Comparison of ENCODE assay signal across 8 cellular contexts in genomic region chr13:39036212-39036611, GRCh38. TPM values are rescaled to one million over a fixed set of nuclear protein-coding genes. Genes with fewer than 3 reads are reported as not detected.
DNase-seq lines count a peak whose midpoint lies in the region; ATAC-seq and TF ChIP-seq lines count a peak whose summit lies in the region.

No MANE protein-coding gene starts in this region.

- H4K20me1 ChIP-seq in BLaER1 treated with 17β-estradiol and CSF1 and Interleukin-3, amounts not matched to agents 10 nM and 100 nM: peaks cover 37 to 64% (median 55%) of the 10 kb centered on the region in 11 experiments; a peak in 20 of 22 replicates
- peaks cover 46% of the 10 kb centered on the region for H4K20me1 ChIP-seq in smooth muscle cell (ENCODE audit: low read depth)

- peak overlapping the region; percentile 84 to 95 (median 90); a peak in 21 of 22 replicates for H3K27ac ChIP-seq in BLaER1 treated with 17β-estradiol and CSF1 and Interleukin-3, amounts not matched to agents 10 nM and 100 nM
- H3K27ac ChIP-seq in right cardiac atrium (ENCODE audit: low read length) (no peak overlapping the region), smooth muscle cell (ENCODE audit: low read depth) (no peak overlapping the region)

- WGBS in right cardiac atrium: 1% methylated on average over 9 of the region's 9 CpGs
- 4% methylated on average over 9 of the region's 9 CpGs for WGBS in smooth muscle cell (ENCODE audit: low lambda C conversion rate)

- POLR2A ChIA-PET in activated CD4-positive, alpha-beta T cell treated with anti-CD3 and anti-CD28 coated beads, Interleukin-2, amount 10 ng/mL, durations not matched to agents 7 days and 5 days (lab: Charles Lee): no interaction called here

- H3K27me3 ChIP-seq in BLaER1 treated with 17β-estradiol and CSF1 and Interleukin-3, amounts not matched to agents 10 nM and 100 nM: no peaks in the 10 kb centered on the region
- no peaks in the 10 kb centered on the region for H3K27me3 ChIP-seq in right cardiac atrium (ENCODE audit: control insufficient read depth, insufficient read depth)
- no peaks in the 10 kb centered on the region for H3K27me3 ChIP-seq in smooth muscle cell (ENCODE audit: low read depth)

- peak overlapping the region; percentile 91 to 100 (median 98) for H3K4me3 ChIP-seq in BLaER1 treated with 17β-estradiol and CSF1 and Interleukin-3, amounts not matched to agents 10 nM and 100 nM
- H3K4me3 ChIP-seq in right cardiac atrium (ENCODE audit: low read length): peak overlapping the region; percentile 93
- peak overlapping the region; percentile 87 for H3K4me3 ChIP-seq in smooth muscle cell

- peaks cover 51% of the 10 kb centered on the region for H3K4me1 Mint-ChIP-seq in activated CD4-positive, alpha-beta T cell treated with anti-CD3 and anti-CD28 coated beads, Interleukin-2, amount 10 ng/mL, durations not matched to agents 7 days and 5 days

- peaks cover 69% of the 10 kb centered on the region for H3K79me2 ChIP-seq in smooth muscle cell (ENCODE audit: low read depth)

- peak overlapping the region; percentile 79 to 95 (median 92) for H3K4me2 ChIP-seq in BLaER1 treated with 17β-estradiol and CSF1 and Interleukin-3, amounts not matched to agents 10 nM and 100 nM
- H3K4me2 ChIP-seq in smooth muscle cell: peak overlapping the region; percentile 98

- H3K27me3 Mint-ChIP-seq in activated CD4-positive, alpha-beta T cell treated with anti-CD3 and anti-CD28 coated beads, Interleukin-2, amount 10 ng/mL, durations not matched to agents 7 days and 5 days: no peaks in the 10 kb centered on the region

- intact Hi-C loops in right cardiac atrium (cut with DNase I): no loop called here

- CTCF ChIA-PET in activated CD4-positive, alpha-beta T cell treated with anti-CD3 and anti-CD28 coated beads, Interleukin-2, amount 10 ng/mL, durations not matched to agents 7 days and 5 days (lab: Charles Lee): interaction anchor here (1.4 kb wide), 1 partner anchor 13 kb away, joined by 3 read pairs; no protein-coding TSS in a partner anchor

- H3K27ac Mint-ChIP-seq in activated CD4-positive, alpha-beta T cell treated with anti-CD3 and anti-CD28 coated beads, Interleukin-2, amount 10 ng/mL, durations not matched to agents 7 days and 5 days: peak overlapping the region; percentile 85

- peak overlapping the region; percentile 90 to 96 (median 94) for H3K9ac ChIP-seq in BLaER1 treated with 17β-estradiol and CSF1 and Interleukin-3, amounts not matched to agents 10 nM and 100 nM
- peak overlapping the region; percentile 71 for H3K9ac ChIP-seq in smooth muscle cell (ENCODE audit: low read depth)

- H3K4me1 ChIP-seq in BLaER1 treated with 17β-estradiol and CSF1 and Interleukin-3, amounts not matched to agents 10 nM and 100 nM: peaks cover 32 to 47% (median 41%) of the 10 kb centered on the region in 10 experiments
- H3K4me1 ChIP-seq in right cardiac atrium (ENCODE audit: control insufficient read depth, insufficient read depth, low read length) (peaks cover 2% of the 10 kb centered on the region), smooth muscle cell (ENCODE audit: low read depth) (peaks cover 36% of the 10 kb centered on the region)

- H3F3A ChIP-seq in smooth muscle cell (ENCODE audit: low read depth): no peaks in the 10 kb centered on the region

- DNase-seq in activated CD4-positive, alpha-beta T cell treated with anti-CD3 and anti-CD28 coated beads, Interleukin-2, amount 10 ng/mL, durations not matched to agents 7 days and 5 days: peak; percentile 17
- DNase-seq in right cardiac atrium: no peak
- no peak for DNase-seq in smooth muscle cell (lab: John Stamatoyannopoulos, UW; ENCODE audit: unreplicated experiment)
- DNase-seq in activated gamma-delta T cell treated with Interleukin-2 at 50 U/mL for 16 hours: no peak

- TF ChIP-seq CTCF in smooth muscle cell (IDR thresholded peaks at IDR 0.05; ENCODE audit: borderline replicate concordance, insufficient read depth, poor library complexity, severe bottlenecking): no peak

- H3K36me3 Mint-ChIP-seq in activated CD4-positive, alpha-beta T cell treated with anti-CD3 and anti-CD28 coated beads, Interleukin-2, amount 10 ng/mL, durations not matched to agents 7 days and 5 days (ENCODE audit: low read depth): peaks cover 25% of the 10 kb centered on the region

- peak overlapping the region; percentile 100 for H2AFZ ChIP-seq in smooth muscle cell (ENCODE audit: low read depth)

- peak; percentile 17 for ATAC-seq in HG03342 (IDR thresholded peaks at IDR 0.05; ENCODE audit: unreplicated experiment)
- no peak for ATAC-seq in right cardiac atrium
- ATAC-seq in GM18498 (IDR thresholded peaks at IDR 0.05; ENCODE audit: unreplicated experiment): no peak
- no peak for ATAC-seq in HG03196 (IDR thresholded peaks at IDR 0.05; ENCODE audit: unreplicated experiment)

- peak overlapping the region; percentile 89 for H3K4me3 Mint-ChIP-seq in activated CD4-positive, alpha-beta T cell treated with anti-CD3 and anti-CD28 coated beads, Interleukin-2, amount 10 ng/mL, durations not matched to agents 7 days and 5 days

- peaks cover 3 to 30% (median 20%) of the 10 kb centered on the region in 11 experiments; a peak in 17 of 22 replicates for H3K36me3 ChIP-seq in BLaER1 treated with 17β-estradiol and CSF1 and Interleukin-3, amounts not matched to agents 10 nM and 100 nM
- no peaks in the 10 kb centered on the region for H3K36me3 ChIP-seq in smooth muscle cell (ENCODE audit: low read depth)

- H3K9me3 Mint-ChIP-seq in activated CD4-positive, alpha-beta T cell treated with anti-CD3 and anti-CD28 coated beads, Interleukin-2, amount 10 ng/mL, durations not matched to agents 7 days and 5 days: no peaks in the 10 kb centered on the region

- H3K9me3 ChIP-seq in BLaER1 treated with 17β-estradiol and CSF1 and Interleukin-3, amounts not matched to agents 10 nM and 100 nM (replicated peaks in 1 of 11): no peaks in the 10 kb centered on the region
- H3K9me3 ChIP-seq in right cardiac atrium (ENCODE audit: control insufficient read depth, low read length): no peaks in the 10 kb centered on the region
- H3K9me3 ChIP-seq in smooth muscle cell (replicated peaks; ENCODE audit: low read depth): no peaks in the 10 kb centered on the region

RNA-seq across cellular contexts. Expression of gene PROSER1, which starts 1.7 kb away (rescaled TPM):
- total RNA-seq in activated CD4-positive, alpha-beta T cell treated with anti-CD3 and anti-CD28 coated beads, Interleukin-2, amount 10 ng/mL, durations not matched to agents 7 days and 5 days: 10 to 100 TPM; 47.3 to 51.2 TPM
- 10 to 100 TPM; 10.4 to 15.6 (median 14.6) TPM for total RNA-seq in right cardiac atrium
- 6.5 TPM for polyA plus RNA-seq in right cardiac atrium
- total RNA-seq in smooth muscle cell: 9.7 and 11.2 TPM in 2 replicates
- polyA plus RNA-seq in smooth muscle cell: 7.6 and 8.6 TPM in 2 replicates

RNA-seq across cellular contexts. Expression of gene NHLRC3, which starts 2.0 kb away (rescaled TPM):
- total RNA-seq in activated CD4-positive, alpha-beta T cell treated with anti-CD3 and anti-CD28 coated beads, Interleukin-2, amount 10 ng/mL, durations not matched to agents 7 days and 5 days: 10 to 100 TPM; 18.4 to 20.4 TPM
- total RNA-seq in right cardiac atrium (10 to 100 TPM; 12.6 to 13.6 (median 12.8) TPM), smooth muscle cell (11.5 and 12.0 TPM in 2 replicates)
- polyA plus RNA-seq in right cardiac atrium (7.2 TPM), smooth muscle cell (6.2 and 9.2 TPM in 2 replicates)

RNA-seq across cellular contexts. Expression of gene STOML3, which starts 45.6 kb away (rescaled TPM):
- total RNA-seq in activated CD4-positive, alpha-beta T cell treated with anti-CD3 and anti-CD28 coated beads, Interleukin-2, amount 10 ng/mL, durations not matched to agents 7 days and 5 days: not detected
- not detected for total RNA-seq in right cardiac atrium
- not detected for polyA plus RNA-seq in right cardiac atrium
- total RNA-seq in smooth muscle cell: not detected in 2 replicates
- polyA plus RNA-seq in smooth muscle cell: not detected in 2 replicates

Comparison
In these comparisons a context has a peak if more than half of its experiments do, and no peak if none do; other contexts are left out.
1. H3K27ac ChIP-seq: peak in BLaER1 treated with 17β-estradiol and CSF1 and Interleukin-3, amounts not matched to agents 10 nM and 100 nM (11 of 11); none in right cardiac atrium (single experiment) and smooth muscle cell (single experiment).
2. Peak in every context shown above with its lines, with median percentiles within 50 percentile points of each other: H3K4me3 ChIP-seq.